8 cellular contexts compared by ENCODE assay signal in genomic region chr22:35538801-35539321, GRCh38. TPM values are rescaled to one million over a fixed set of nuclear protein-coding genes. Genes with fewer than 3 reads are reported as not detected.
A peak's percentile ranks its signal among the peaks of the same experiment; 100 is the strongest.
DNase-seq lines count a peak whose midpoint lies in the region; ATAC-seq and TF ChIP-seq lines count a peak whose summit lies in the region.

No MANE protein-coding gene starts in this region.

- DNase-seq in CD8-positive, alpha-beta T cell = peak in 1 of 7 experiments; percentile 38
- peak; percentile 33 to 35 for DNase-seq in activated T-cell treated with anti-CD3 and anti-CD28 coated beads, Interleukin-2, amount 50 U/mL, for 72 hours
- DNase-seq in right lobe of liver (peak; percentile 67 to 78 (median 71)), GF-D8 (lab: John Stamatoyannopoulos, UW) (no peak)

- CTCF ChIA-PET in CD8-positive, alpha-beta T cell (lab: Charles Lee) = interaction anchor here (0.7 to 1.3 kb wide), 3 partner anchors 12 to 139 kb away, joined by 3 read pairs; no protein-coding TSS in a partner anchor

- H3K27ac ChIP-seq in CD8-positive, alpha-beta T cell (ENCODE audit: low read depth, low read length) = no peak overlapping the region
- no peak overlapping the region for H3K27ac ChIP-seq in right lobe of liver

- H3K27me3 Mint-ChIP-seq in CD8-positive, alpha-beta T cell (ENCODE audit: low read depth) = peaks cover 20% of the 10 kb centered on the region
- peaks cover 25% of the 10 kb centered on the region for H3K27me3 Mint-ChIP-seq in activated T-cell treated with anti-CD3 and anti-CD28 coated beads, Interleukin-2, amount 50 U/mL, for 72 hours (ENCODE audit: low read depth)

- no peaks in the 10 kb centered on the region for H3K36me3 Mint-ChIP-seq in CD8-positive, alpha-beta T cell
- H3K36me3 Mint-ChIP-seq in activated T-cell treated with anti-CD3 and anti-CD28 coated beads, Interleukin-2, amount 50 U/mL, for 72 hours (ENCODE audit: insufficient read depth in 2 of 2) = no peaks in the 10 kb centered on the region

- H3K4me1 ChIP-seq in CD8-positive, alpha-beta T cell (ENCODE audit: insufficient read depth, low read length) = peaks cover 16% of the 10 kb centered on the region
- peaks cover 0 to 31% (median 11%) of the 10 kb centered on the region in 4 donors for H3K4me1 ChIP-seq in right lobe of liver

- POLR2A ChIA-PET in CD8-positive, alpha-beta T cell (lab: Charles Lee) = no interaction called here

- no peak overlapping the region for H3K27ac Mint-ChIP-seq in CD8-positive, alpha-beta T cell
- H3K27ac Mint-ChIP-seq in activated T-cell treated with anti-CD3 and anti-CD28 coated beads, Interleukin-2, amount 50 U/mL, for 72 hours = no peak overlapping the region

- peak overlapping the region; percentile 38 for H3K4me3 Mint-ChIP-seq in CD8-positive, alpha-beta T cell
- H3K4me3 Mint-ChIP-seq in activated T-cell treated with anti-CD3 and anti-CD28 coated beads, Interleukin-2, amount 50 U/mL, for 72 hours = no peak overlapping the region

- H3K36me3 ChIP-seq in CD8-positive, alpha-beta T cell (ENCODE audit: insufficient read depth, low read length) = no peaks in the 10 kb centered on the region
- no peaks in the 10 kb centered on the region for H3K36me3 ChIP-seq in right lobe of liver

- WGBS in right lobe of liver (ENCODE audit: insufficient coverage, low coverage, low lambda C conversion rate, missing lambda C conversion rate) = no CpG with 5 or more reads among the region's 5 CpGs

- TF ChIP-seq POLR2A in right lobe of liver (IDR thresholded peaks at IDR 0.05) = no peak

- peak; percentile 54 for TF ChIP-seq CTCF in CD8-positive, alpha-beta T cell (IDR thresholded peaks at IDR 0.05)
- TF ChIP-seq CTCF in right lobe of liver (IDR thresholded peaks at IDR 0.05) = peak; percentile 40 to 73 (median 54)

- intact Hi-C loops in CD8-positive, alpha-beta T cell (cut with DNase I, micrococcal nuclease) = no loop called here
- intact Hi-C loops in right lobe of liver (cut with DNase I) = no loop called here

- H3K9me3 Mint-ChIP-seq in CD8-positive, alpha-beta T cell = no peaks in the 10 kb centered on the region
- H3K9me3 Mint-ChIP-seq in activated T-cell treated with anti-CD3 and anti-CD28 coated beads, Interleukin-2, amount 50 U/mL, for 72 hours = no peaks in the 10 kb centered on the region

- H3K4me3 ChIP-seq in CD8-positive, alpha-beta T cell (ENCODE audit: low read depth, low read length) = no peak overlapping the region
- H3K4me3 ChIP-seq in right lobe of liver = no peak overlapping the region

- H3K27me3 ChIP-seq in CD8-positive, alpha-beta T cell (ENCODE audit: insufficient read depth, low read length) = peaks cover 16% of the 10 kb centered on the region
- no peaks in the 10 kb centered on the region for H3K27me3 ChIP-seq in right lobe of liver

- TF ChIP-seq EP300 in Ishikawa (IDR thresholded peaks at IDR 0.05; ENCODE audit: borderline replicate concordance) = no peak

- peaks cover 17% of the 10 kb centered on the region for H3K4me1 Mint-ChIP-seq in CD8-positive, alpha-beta T cell (ENCODE audit: low read depth)
- H3K4me1 Mint-ChIP-seq in activated T-cell treated with anti-CD3 and anti-CD28 coated beads, Interleukin-2, amount 50 U/mL, for 72 hours (ENCODE audit: low read depth) = peaks cover 5% of the 10 kb centered on the region

- TF ChIP-seq RAD21 in Ishikawa (IDR thresholded peaks at IDR 0.05; ENCODE audit: low read depth) = peak; percentile 53

- ATAC-seq in CD8-positive, alpha-beta T cell = no peak
- ATAC-seq in activated T-cell treated with anti-CD3 and anti-CD28 coated beads, Interleukin-2, amount 50 U/mL, for 72 hours (replicated peaks in 1 of 2) = no peak
- ATAC-seq in right lobe of liver (peak in 3 of 4 donors; percentile 29 to 48 (median 46)), GM21526 (IDR thresholded peaks at IDR 0.05; ENCODE audit: low FRiP score, unreplicated experiment) (no peak), HG02588 (IDR thresholded peaks at IDR 0.05; ENCODE audit: unreplicated experiment) (no peak), HG03025 (IDR thresholded peaks at IDR 0.05; ENCODE audit: low FRiP score, unreplicated experiment) (no peak)

- no peaks in the 10 kb centered on the region for H3K9me3 ChIP-seq in CD8-positive, alpha-beta T cell (ENCODE audit: low read length)
- no peaks in the 10 kb centered on the region for H3K9me3 ChIP-seq in right lobe of liver

TF ChIP-seq in Ishikawa, 13 proteins besides CTCF, POLR2A, EP300 and RAD21:
- peak; percentile 64; the same call in 1 of the 2 replicates for TF ChIP-seq ZBTB7A (IDR thresholded peaks at IDR 0.05; ENCODE audit: low read depth)
- TF ChIP-seq, protein P1, sequence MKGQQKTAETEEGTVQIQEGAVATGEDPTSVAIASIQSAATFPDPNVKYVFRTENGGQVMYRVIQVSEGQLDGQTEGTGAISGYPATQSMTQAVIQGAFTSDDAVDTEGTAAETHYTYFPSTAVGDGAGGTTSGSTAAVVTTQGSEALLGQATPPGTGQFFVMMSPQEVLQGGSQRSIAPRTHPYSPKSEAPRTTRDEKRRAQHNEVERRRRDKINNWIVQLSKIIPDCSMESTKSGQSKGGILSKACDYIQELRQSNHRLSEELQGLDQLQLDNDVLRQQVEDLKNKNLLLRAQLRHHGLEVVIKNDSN (IDR thresholded peaks at IDR 0.05) = no peak

RNA-seq across cellular contexts. Expression of gene RASD2, which starts 1.8 kb away (rescaled TPM):
- 10 to 100 TPM; 20.1 to 20.2 TPM for total RNA-seq in CD8-positive, alpha-beta T cell
- total RNA-seq in activated T-cell treated with anti-CD3 and anti-CD28 coated beads, Interleukin-2, amount 50 U/mL, for 72 hours = under 1 TPM; 0.19 to 0.28 TPM
- under 1 TPM in 4 of 6 experiments, not detected in 2; 0.05 to 0.20 (median 0.07) TPM for total RNA-seq in right lobe of liver

Comparison
In these comparisons a context has a peak if more than half of its experiments do, and no peak if none do; other contexts are left out.
1. ATAC-seq: peak in right lobe of liver (3 of 4); none in CD8-positive, alpha-beta T cell (single experiment), activated T-cell treated with anti-CD3 and anti-CD28 coated beads, Interleukin-2, amount 50 U/mL, for 72 hours (0 of 2), GM21526 (single experiment), HG02588 (single experiment) and HG03025 (single experiment).
2. RNA of gene RASD2, which starts 1.8 kb away (total RNA-seq): 20.1 to 20.2 TPM in CD8-positive, alpha-beta T cell; 0.19 to 0.28 TPM in activated T-cell treated with anti-CD3 and anti-CD28 coated beads, Interleukin-2, amount 50 U/mL, for 72 hours and 0.05 to 0.20 TPM in right lobe of liver; every median in the first group is over 10 times any median in the second.